11 cellular contexts compared by ENCODE assay signal in the genomic region with DNA sequence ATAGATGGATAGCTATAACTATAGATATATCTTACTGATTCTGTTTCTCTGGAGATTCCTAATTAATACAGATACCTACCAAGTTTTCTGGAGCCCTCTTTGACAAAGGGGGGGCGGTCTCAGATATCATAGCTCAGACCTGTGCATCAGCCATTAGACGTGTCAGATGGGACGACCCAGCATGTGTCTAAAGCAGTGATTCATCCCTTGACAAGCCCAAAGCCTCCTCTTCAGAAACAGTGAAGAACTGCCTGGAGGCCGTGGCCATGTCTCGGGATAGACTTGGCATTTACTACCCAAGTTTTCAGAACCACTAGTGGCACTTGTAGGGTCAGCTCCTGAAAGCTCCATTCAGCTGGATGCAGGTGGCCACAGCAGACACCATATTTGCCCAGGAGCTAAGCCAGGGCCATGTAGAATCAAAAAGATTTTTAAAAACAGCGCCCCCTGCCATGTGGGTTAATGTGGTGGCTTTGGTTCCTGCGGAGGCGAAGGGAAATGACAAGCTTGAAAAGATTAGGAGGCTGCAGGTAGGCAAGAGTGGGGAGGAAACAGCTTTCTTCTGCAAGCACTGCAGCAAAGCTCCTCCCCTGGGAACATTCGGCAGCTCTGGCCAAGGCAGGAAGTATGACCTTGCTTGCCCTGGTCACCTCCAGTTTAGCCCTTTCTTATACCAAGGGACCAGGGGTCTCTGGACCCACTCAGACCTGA.
DNase-seq lines count a peak whose midpoint lies in the region; TF ChIP-seq lines count a peak whose summit lies in the region.
"Had no signal": no experiment of that assay in that cellular context is flagged by ENCODE, and none has a peak within 500 bp of the region (broad histone marks: within the 10 kb centered on the region; RNA-seq: fewer than 3 reads in every experiment).

No MANE protein-coding gene starts in this region.

- H3K4me3 Mint-ChIP-seq in activated naive CD8-positive, alpha-beta T cell treated with anti-CD3 and anti-CD28 coated beads for 36 hours: no peak overlapping the region
- H3K4me3 Mint-ChIP-seq in neural crest cell: no peak overlapping the region

- H3K9me3 ChIP-seq in Peyer's patch: no peaks in the 10 kb centered on the region

- TF ChIP-seq POLR2A in Peyer's patch (IDR thresholded peaks at IDR 0.05): no peak

- peaks cover 20% of the 10 kb centered on the region for H3K27me3 Mint-ChIP-seq in activated naive CD8-positive, alpha-beta T cell treated with anti-CD3 and anti-CD28 coated beads for 36 hours
- H3K27me3 Mint-ChIP-seq in neural crest cell (ENCODE audit: low read depth): peaks cover 18% of the 10 kb centered on the region

- no peak overlapping the region for H3K27ac Mint-ChIP-seq in activated naive CD8-positive, alpha-beta T cell treated with anti-CD3 and anti-CD28 coated beads for 36 hours
- no peak overlapping the region for H3K27ac Mint-ChIP-seq in neural crest cell (ENCODE audit: unreplicated experiment)

- no peak overlapping the region for H3K27ac ChIP-seq in Peyer's patch

- H3K4me3 ChIP-seq in Peyer's patch: no peak overlapping the region

- TF ChIP-seq CTCF in neural crest cell (conservative IDR thresholded peaks at IDR 0.05) (peak; percentile 30), Peyer's patch (IDR thresholded peaks at IDR 0.05) (peak in 1 of 6 experiments; percentile 6)

- H3K4me1 Mint-ChIP-seq in activated naive CD8-positive, alpha-beta T cell treated with anti-CD3 and anti-CD28 coated beads for 36 hours: no peaks in the 10 kb centered on the region
- no peaks in the 10 kb centered on the region for H3K4me1 Mint-ChIP-seq in neural crest cell

- H3K27me3 ChIP-seq in Peyer's patch: no peaks in the 10 kb centered on the region

- no peaks in the 10 kb centered on the region for H3K9me3 Mint-ChIP-seq in activated naive CD8-positive, alpha-beta T cell treated with anti-CD3 and anti-CD28 coated beads for 36 hours
- no peaks in the 10 kb centered on the region for H3K9me3 Mint-ChIP-seq in neural crest cell

- H3K36me3 Mint-ChIP-seq in activated naive CD8-positive, alpha-beta T cell treated with anti-CD3 and anti-CD28 coated beads for 36 hours: no peaks in the 10 kb centered on the region
- no peaks in the 10 kb centered on the region for H3K36me3 Mint-ChIP-seq in neural crest cell (ENCODE audit: low read depth)

- peak; percentile 56 for DNase-seq in activated CD8-positive, alpha-beta memory T cell treated with anti-CD3 and anti-CD28 coated beads, Interleukin-2, amount 50 U/mL, for 48 hours
- DNase-seq in activated CD8-positive, alpha-beta memory T cell treated with anti-CD3 and anti-CD28 coated beads for 24 hours: no peak
- DNase-seq in KBM-7 (peak; percentile 50), neural crest cell (ENCODE audit: low read depth, low spot score) (no peak), retina (no peak), cortex of kidney (lab: John Stamatoyannopoulos, UW) (no peak), Peyer's patch (no peak)
- peak; percentile 9 for DNase-seq in activated naive CD8-positive, alpha-beta T cell treated with anti-CD3 and anti-CD28 coated beads for 36 hours
- DNase-seq: AML-193, midbrain, NCI-H1105 had no signal

- H3K36me3 ChIP-seq in Peyer's patch: no peaks in the 10 kb centered on the region

- no peaks in the 10 kb centered on the region for H3K4me1 ChIP-seq in Peyer's patch

- in situ Hi-C loops in KBM-7 (cut with MboI; ENCODE audit: low pct_unique_long_range_greater_than_20kb, low sequenced_read_pairs): no loop called here

Comparison
In these comparisons a context has a peak if more than half of its experiments do, and no peak if none do; other contexts are left out.
1. DNase-seq: peak in activated CD8-positive, alpha-beta memory T cell treated with anti-CD3 and anti-CD28 coated beads, Interleukin-2, amount 50 U/mL, for 48 hours (single experiment), KBM-7 (single experiment) and activated naive CD8-positive, alpha-beta T cell treated with anti-CD3 and anti-CD28 coated beads for 36 hours (single experiment); none in activated CD8-positive, alpha-beta memory T cell treated with anti-CD3 and anti-CD28 coated beads for 24 hours (single experiment), neural crest cell (single experiment), retina (single experiment), cortex of kidney (single experiment) and Peyer's patch (0 of 3).